8 cellular contexts compared by ENCODE assay signal in genomic region chr17:43360739-43361498, GRCh38. TPM values are rescaled to one million over a fixed set of nuclear protein-coding genes. Genes with fewer than 3 reads are reported as not detected.
A peak's percentile ranks its signal among the peaks of the same experiment; 100 is the strongest.
DNase-seq lines count a peak whose midpoint lies in the region; ATAC-seq and TF ChIP-seq lines count a peak whose summit lies in the region.

No MANE protein-coding gene starts in this region.

- H3K27me3 ChIP-seq in AG04450 (ENCODE audit: control insufficient read depth, insufficient read depth, low read length) (no peaks in the 10 kb centered on the region), right lobe of liver (no peaks in the 10 kb centered on the region)

- peaks cover 8% of the 10 kb centered on the region for H3K9me3 ChIP-seq in AG04450 (ENCODE audit: control insufficient read depth, insufficient read depth, low read length)
- no peaks in the 10 kb centered on the region for H3K9me3 ChIP-seq in right lobe of liver

- peaks cover 0 to 8% (median 0%) of the 10 kb centered on the region in 4 donors for H3K4me1 ChIP-seq in right lobe of liver

- H3K36me3 ChIP-seq in right lobe of liver = no peaks in the 10 kb centered on the region

- CTCF ChIA-PET in AG04450 (lab: Charles Lee) = no interaction called here

- DNase-seq in AG04450 (ENCODE audit: low read depth, low spot score) (peak; percentile 98), NCI-H748 (lab: John Stamatoyannopoulos, UW; ENCODE audit: unreplicated experiment) (peak; percentile 100), dermis blood vessel endothelial cell (peak; percentile 99), right lobe of liver (peak; percentile 85 to 89 (median 86))
- DNase-seq in activated CD4-positive, alpha-beta T cell treated with anti-CD3 and anti-CD28 coated beads, Interleukin-2, amount 50 U/mL, for 4 hours = peak; percentile 81 to 85
- DNase-seq in stimulated activated CD4-positive, alpha-beta T cell treated with anti-CD3 and anti-CD28 coated beads, Interleukin-4, amount 100 ng/mL, for 24 hours = peak; percentile 93

- POLR2A ChIA-PET in AG04450 (lab: Yijun Ruan, JAX) = interaction anchor here (0.7 to 2.3 kb wide), 13 partner anchors 8 to 123 kb away, joined by 3 to 39 read pairs (median 6); partner anchors contain the start of genes ARL4D and DHX8

- intact Hi-C loops in right lobe of liver (cut with DNase I) = no loop called here

- 1% methylated on average over 41 of the region's 56 CpGs for WGBS in right lobe of liver (ENCODE audit: insufficient coverage, low coverage, low lambda C conversion rate, missing lambda C conversion rate)

- TF ChIP-seq POLR2A in right lobe of liver (IDR thresholded peaks at IDR 0.05) = peak; percentile 98

- TF ChIP-seq CTCF in AG04450 (IDR thresholded peaks at IDR 0.05; ENCODE audit: low read depth, low read length) (no peak), right lobe of liver (IDR thresholded peaks at IDR 0.05) (peak in 1 of 4 donors; percentile 4)

- ATAC-seq in GM19025 (IDR thresholded peaks at IDR 0.05; ENCODE audit: low read depth, unreplicated experiment) = peak; percentile 69
- ATAC-seq in HG03457 (IDR thresholded peaks at IDR 0.05; ENCODE audit: unreplicated experiment) = peak; percentile 69
- peak; percentile 78 to 89 (median 86) for ATAC-seq in right lobe of liver

- H3K27ac ChIP-seq in AG04450 (ENCODE audit: low read depth, low read length) (peak overlapping the region; percentile 87), right lobe of liver (peak overlapping the region; percentile 90 to 99 (median 93))

- H3K4me3 ChIP-seq in AG04450 (ENCODE audit: low read depth, low read length) (peak overlapping the region; percentile 58), right lobe of liver (peak overlapping the region; percentile 30 to 56 (median 56))

RNA-seq across cellular contexts. Expression of gene ARL4D, which starts 37.9 kb away (rescaled TPM):
- 15.0 and 16.5 TPM in 2 replicates for polyA plus RNA-seq in AG04450 (2011; rRNA removed)
- 14.9 and 15.4 TPM in 2 replicates for polyA minus RNA-seq in AG04450 (2011; rRNA and poly(A)+ RNA removed)
- 0.93 and 1.4 TPM in 2 replicates for total RNA-seq in dermis blood vessel endothelial cell
- total RNA-seq in right lobe of liver = 10 to 100 TPM; 10.9 to 31.8 (median 13.2) TPM

Comparison
In these comparisons a context has a peak if more than half of its experiments do, and no peak if none do; other contexts are left out.
1. Peak in every context shown above with its lines: DNase-seq, ATAC-seq, H3K4me3 ChIP-seq and H3K27ac ChIP-seq.